ENCODE assay signal across 8 cellular contexts in the genomic region with DNA sequence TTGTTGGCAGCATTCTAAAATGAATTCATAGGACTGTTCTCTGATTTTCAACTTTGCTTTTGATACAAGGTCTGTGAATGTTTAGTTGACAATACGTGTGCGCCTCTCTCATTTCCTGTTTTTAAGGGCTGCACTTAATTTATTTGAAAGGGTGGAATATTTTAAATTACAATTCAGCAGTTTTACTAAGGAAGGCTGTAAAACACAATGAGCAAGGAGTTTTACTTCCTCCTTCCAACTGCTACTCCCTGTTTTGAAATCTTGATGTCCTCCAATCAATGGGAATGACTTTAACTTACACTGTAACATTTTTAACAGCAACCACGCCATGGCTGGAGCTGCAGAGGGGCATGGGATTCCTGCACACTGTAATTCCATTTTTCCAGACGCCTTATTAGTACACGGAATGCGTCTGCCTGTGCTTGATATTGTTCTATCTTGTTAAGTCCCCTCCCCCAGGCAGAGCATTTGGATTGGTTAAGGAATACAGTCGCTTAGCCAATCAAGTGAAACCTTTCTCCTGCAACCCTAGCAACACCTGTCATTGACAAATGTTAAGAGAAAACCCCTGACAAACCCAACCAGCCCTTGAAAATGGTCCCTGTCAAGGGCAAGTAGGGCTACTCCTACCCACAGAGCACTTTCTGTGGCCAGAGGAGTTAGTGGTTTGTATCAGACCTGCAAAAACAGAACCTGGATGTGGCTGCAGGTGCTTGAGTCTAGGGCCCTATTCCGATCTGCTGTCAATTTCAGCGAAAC. TPM values are rescaled to one million over a fixed set of nuclear protein-coding genes. Genes with fewer than 3 reads are reported as not detected.
DNase-seq lines count a peak whose midpoint lies in the region; ATAC-seq and TF ChIP-seq lines count a peak whose summit lies in the region.

No MANE protein-coding gene starts in this region.

- H3K4me3 ChIP-seq in DOHH2 (ENCODE audit: low read length): peak overlapping the region; percentile 22; the same call in 1 of the 2 replicates
- H3K4me3 ChIP-seq in mesendoderm (ENCODE audit: low read length): no peak overlapping the region
- no peak overlapping the region for H3K4me3 ChIP-seq in effector memory CD4-positive, alpha-beta T cell (ENCODE audit: insufficient read depth, low read depth, low read length, poor library complexity, severe bottlenecking)

- H4K5ac ChIP-seq in mesendoderm (ENCODE audit: low read length): no peak overlapping the region

- H3K79me1 ChIP-seq in mesendoderm (ENCODE audit: low read length): no peaks in the 10 kb centered on the region

- no peak overlapping the region for H3K23ac ChIP-seq in mesendoderm (ENCODE audit: low read length)

- H3K27ac ChIP-seq in DOHH2 (ENCODE audit: low read depth, low read length) (no peak overlapping the region), mesendoderm (ENCODE audit: low read depth, low read length) (no peak overlapping the region)
- H3K27ac ChIP-seq in effector memory CD4-positive, alpha-beta T cell (ENCODE audit: insufficient read depth, low read length, poor library complexity, severe bottlenecking): no peak overlapping the region

- no peak overlapping the region for H2AK5ac ChIP-seq in mesendoderm (ENCODE audit: low read length)

- no peak overlapping the region for H3K9ac ChIP-seq in mesendoderm (ENCODE audit: low read length)

- DNase-seq in amniotic epithelial cell (ENCODE audit: low read depth) (peak; percentile 64), mesendoderm (peak; percentile 74), T-helper 9 cell (no peak)
- no peak for DNase-seq in effector memory CD4-positive, alpha-beta T cell
- DNase-seq in activated CD4-positive, alpha-beta T cell treated with anti-CD3 and anti-CD28 coated beads for 48 hours: no peak

- no peaks in the 10 kb centered on the region for H3F3A ChIP-seq in DOHH2 (ENCODE audit: control insufficient read depth, insufficient read depth)

- peak overlapping the region; percentile 20 for H3K4me2 ChIP-seq in DOHH2 (ENCODE audit: low read length)
- H3K4me2 ChIP-seq in mesendoderm (ENCODE audit: low read length): peak overlapping the region; percentile 24

- H3K18ac ChIP-seq in mesendoderm (ENCODE audit: low read length): no peak overlapping the region

- H3K56ac ChIP-seq in mesendoderm (ENCODE audit: low read length): peak overlapping the region; percentile 40

- no peak overlapping the region for H3K4ac ChIP-seq in mesendoderm (ENCODE audit: low read depth, low read length)

- H3K9me3 ChIP-seq in DOHH2 (ENCODE audit: control insufficient read depth, insufficient read depth, low read length): no peaks in the 10 kb centered on the region
- no peaks in the 10 kb centered on the region for H3K9me3 ChIP-seq in effector memory CD4-positive, alpha-beta T cell (ENCODE audit: control insufficient read depth, low read length)

- no peak overlapping the region for H2BK5ac ChIP-seq in mesendoderm (ENCODE audit: low read length)

- H3K4me1 ChIP-seq in DOHH2 (ENCODE audit: control insufficient read depth, low read length): peaks cover 12% of the 10 kb centered on the region
- no peaks in the 10 kb centered on the region for H3K4me1 ChIP-seq in mesendoderm (ENCODE audit: control insufficient read depth, low read depth, low read length)
- H3K4me1 ChIP-seq in effector memory CD4-positive, alpha-beta T cell (ENCODE audit: control insufficient read depth, insufficient read depth, low read length, poor library complexity, severe bottlenecking): no peaks in the 10 kb centered on the region

- H4K8ac ChIP-seq in mesendoderm (ENCODE audit: low read depth, low read length): no peak overlapping the region

- TF ChIP-seq CTCF in DOHH2 (IDR thresholded peaks at IDR 0.05; ENCODE audit: low read depth, low read length, poor library complexity, severe bottlenecking): no peak

- no CpG with 5 or more reads among the region's 9 CpGs for WGBS in mesendoderm (ENCODE audit: extremely low coverage, insufficient coverage, low lambda C conversion rate)

- H3K79me2 ChIP-seq in DOHH2 (ENCODE audit: control insufficient read depth, low read length): no peaks in the 10 kb centered on the region
- no peaks in the 10 kb centered on the region for H3K79me2 ChIP-seq in mesendoderm (ENCODE audit: control insufficient read depth, insufficient read depth, low read length)

- H3K9me2 ChIP-seq in DOHH2 (replicated peaks; ENCODE audit: control insufficient read depth, low read length): no peaks in the 10 kb centered on the region

- no peaks in the 10 kb centered on the region for H3K27me3 ChIP-seq in DOHH2 (ENCODE audit: control insufficient read depth, low read length)
- H3K27me3 ChIP-seq in mesendoderm (ENCODE audit: insufficient read depth, low read length, poor library complexity): no peaks in the 10 kb centered on the region
- H3K27me3 ChIP-seq in effector memory CD4-positive, alpha-beta T cell (replicated peaks; ENCODE audit: control insufficient read depth, insufficient read depth, low read length, poor library complexity, severe bottlenecking): no peaks in the 10 kb centered on the region

- no peak overlapping the region for H2BK120ac ChIP-seq in mesendoderm (ENCODE audit: low read depth, low read length)

- no peaks in the 10 kb centered on the region for H4K20me1 ChIP-seq in DOHH2 (ENCODE audit: control insufficient read depth, insufficient read depth, low read depth, low read length)

- H3K36me3 ChIP-seq in DOHH2 (ENCODE audit: control insufficient read depth, low read length): no peaks in the 10 kb centered on the region
- no peaks in the 10 kb centered on the region for H3K36me3 ChIP-seq in mesendoderm (ENCODE audit: control insufficient read depth, insufficient read depth, low read length)
- H3K36me3 ChIP-seq in effector memory CD4-positive, alpha-beta T cell (ENCODE audit: control insufficient read depth, insufficient read depth, low read length): no peaks in the 10 kb centered on the region

- no peak overlapping the region for H2BK15ac ChIP-seq in mesendoderm (replicated peaks; ENCODE audit: low read depth)

- ATAC-seq in GM19463 (IDR thresholded peaks at IDR 0.05; ENCODE audit: unreplicated experiment) (peak; percentile 98), HG03442 (IDR thresholded peaks at IDR 0.05; ENCODE audit: unreplicated experiment) (peak; percentile 99)

RNA-seq across cellular contexts. Expression of gene ZSWIM6, which starts 12.5 kb away (rescaled TPM):
- polyA plus RNA-seq in mesendoderm (2013, experiment 1 of 2): 8.2 TPM
- polyA plus RNA-seq in mesendoderm (2013, experiment 2 of 2): 8.1 TPM

Comparison
In these comparisons a context has a peak if more than half of its experiments do, and no peak if none do; other contexts are left out.
1. DNase-seq: peak in amniotic epithelial cell (single experiment) and mesendoderm (single experiment); none in T-helper 9 cell (single experiment), effector memory CD4-positive, alpha-beta T cell (0 of 3) and activated CD4-positive, alpha-beta T cell treated with anti-CD3 and anti-CD28 coated beads for 48 hours (single experiment).